ENCODE assay signal across 25 cellular contexts in the genomic region with DNA sequence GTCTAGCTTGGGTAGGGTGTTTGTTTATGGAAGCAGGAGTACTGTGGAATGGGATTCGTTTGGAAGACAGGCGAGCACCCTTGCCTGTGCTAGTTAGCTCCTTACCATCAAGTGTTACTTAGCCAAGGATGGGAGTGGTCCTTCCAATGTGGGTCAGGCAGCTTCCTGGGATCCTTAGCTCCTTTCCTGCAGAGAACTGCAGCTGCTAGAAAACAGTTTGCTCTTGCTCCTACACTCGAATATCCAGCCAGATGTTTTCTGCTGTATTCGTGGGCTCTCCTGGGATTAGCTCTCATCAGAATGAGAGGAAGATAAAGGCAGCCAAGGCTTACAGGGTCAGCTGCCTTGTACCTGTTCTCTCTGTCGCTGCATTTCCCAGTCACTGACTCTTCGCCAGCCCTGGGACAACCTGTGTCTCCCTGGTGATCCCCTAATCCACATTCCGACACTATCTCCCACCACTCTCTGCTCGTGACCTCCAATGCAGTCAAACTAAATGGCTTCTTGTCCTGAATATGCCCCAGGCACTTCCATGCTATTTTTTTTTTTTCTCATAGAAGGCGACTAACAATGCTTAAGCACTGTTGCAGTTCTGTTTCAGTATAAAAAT. TPM values are rescaled to one million over a fixed set of nuclear protein-coding genes. Genes with fewer than 3 reads are reported as not detected.
"Had no signal": no experiment of that assay in that cellular context is flagged by ENCODE, and none has a peak within 500 bp of the region (broad histone marks: within the 10 kb centered on the region; RNA-seq: fewer than 3 reads in every experiment).

No MANE protein-coding gene starts in this region.

- H3K4me1 ChIP-seq: foreskin keratinocyte, suprapubic skin, upper lobe of left lung had no signal

- H3K27me3 Mint-ChIP-seq: activated T-helper 17 cell treated with anti-CD3 and anti-CD28 coated beads, Interleukin-2, amount 50 U/mL, for 72 hours; dendritic cell treated with granulocyte-macrophage colony-stimulating factor and Interleukin-4, amounts not matched to agents 40 ng/mL and 50 ng/mL, for 4 days; memory B cell; stimulated activated naive CD8-positive, alpha-beta T cell treated with anti-CD3 and anti-CD28 coated beads, Interleukin-15, Interleukin-2, amounts not matched to agents 100 ng/mL and 50 ng/mL, for 24 hours had no signal

- H3K27ac ChIP-seq: foreskin keratinocyte, skin epidermis, suprapubic skin, upper lobe of left lung had no signal

- H3K36me3 ChIP-seq: suprapubic skin, upper lobe of left lung had no signal

- ATAC-seq: activated T-helper 17 cell treated with anti-CD3 and anti-CD28 coated beads, Interleukin-2, amount 50 U/mL, for 72 hours; foreskin keratinocyte; left lobe of liver; naive thymus-derived CD8-positive, alpha-beta T cell; right cardiac atrium had no signal

- H3K27me3 ChIP-seq: suprapubic skin, upper lobe of left lung had no signal

- H3K4me3 Mint-ChIP-seq: activated T-helper 17 cell treated with anti-CD3 and anti-CD28 coated beads, Interleukin-2, amount 50 U/mL, for 72 hours; dendritic cell treated with granulocyte-macrophage colony-stimulating factor and Interleukin-4, amounts not matched to agents 40 ng/mL and 50 ng/mL, for 4 days; memory B cell; naive thymus-derived CD8-positive, alpha-beta T cell; stimulated activated naive CD8-positive, alpha-beta T cell treated with anti-CD3 and anti-CD28 coated beads, Interleukin-15, Interleukin-2, amounts not matched to agents 100 ng/mL and 50 ng/mL, for 24 hours had no signal

- H3K9me3 ChIP-seq: suprapubic skin, upper lobe of left lung had no signal

- DNase-seq: activated CD4-positive, alpha-beta T cell treated with anti-CD3 and anti-CD28 coated beads for 1 hour; activated CD4-positive, alpha-beta T cell treated with anti-CD3 and anti-CD28 coated beads, Interleukin-2, amount 50 U/mL, for 4 hours; activated naive CD4-positive, alpha-beta T cell treated with Interleukin-2 at 50 U/mL for 16 hours; activated T-cell treated with anti-CD3 and anti-CD28 coated beads for 4 hours; aorta; cerebellar nuclear complex; effector memory CD4-positive, alpha-beta T cell; foreskin keratinocyte; head of caudate nucleus; naive thymus-derived CD8-positive, alpha-beta T cell; nucleus accumbens; right cardiac atrium; stimulated activated CD4-positive, alpha-beta T cell treated with anti-CD3 and anti-CD28 coated beads, Interleukin-4, amount 100 ng/mL, for 24 hours; T-helper 1 cell; T1000; upper lobe of left lung had no signal

- H3K36me3 Mint-ChIP-seq: memory B cell; naive thymus-derived CD8-positive, alpha-beta T cell had no signal

- H3K27ac Mint-ChIP-seq: activated T-helper 17 cell treated with anti-CD3 and anti-CD28 coated beads, Interleukin-2, amount 50 U/mL, for 72 hours; dendritic cell treated with granulocyte-macrophage colony-stimulating factor and Interleukin-4, amounts not matched to agents 40 ng/mL and 50 ng/mL, for 4 days; memory B cell; naive thymus-derived CD8-positive, alpha-beta T cell; stimulated activated naive CD8-positive, alpha-beta T cell treated with anti-CD3 and anti-CD28 coated beads, Interleukin-15, Interleukin-2, amounts not matched to agents 100 ng/mL and 50 ng/mL, for 24 hours had no signal

- H3K4me3 ChIP-seq: skin epidermis, suprapubic skin, upper lobe of left lung had no signal

- H3K4me1 Mint-ChIP-seq: activated T-helper 17 cell treated with anti-CD3 and anti-CD28 coated beads, Interleukin-2, amount 50 U/mL, for 72 hours; memory B cell had no signal

- H3K9me3 Mint-ChIP-seq: activated T-helper 17 cell treated with anti-CD3 and anti-CD28 coated beads, Interleukin-2, amount 50 U/mL, for 72 hours; dendritic cell treated with granulocyte-macrophage colony-stimulating factor and Interleukin-4, amounts not matched to agents 40 ng/mL and 50 ng/mL, for 4 days; stimulated activated naive CD8-positive, alpha-beta T cell treated with anti-CD3 and anti-CD28 coated beads, Interleukin-15, Interleukin-2, amounts not matched to agents 100 ng/mL and 50 ng/mL, for 24 hours had no signal

RNA-seq across cellular contexts. Expression of gene NEUROD6, which starts 29.0 kb away (rescaled TPM):
- total RNA-seq: activated T-helper 17 cell treated with anti-CD3 and anti-CD28 coated beads, Interleukin-2, amount 50 U/mL, for 72 hours; aorta; foreskin keratinocyte; left lobe of liver; mucosa of gallbladder; naive thymus-derived CD8-positive, alpha-beta T cell; posterior vena cava; right cardiac atrium; suprapubic skin; upper lobe of left lung had no signal
- polyA plus RNA-seq: aorta; foreskin keratinocyte; naive thymus-derived CD8-positive, alpha-beta T cell; right cardiac atrium had no signal
